Comparison of ENCODE assay signal across 21 cellular contexts in the genomic region with DNA sequence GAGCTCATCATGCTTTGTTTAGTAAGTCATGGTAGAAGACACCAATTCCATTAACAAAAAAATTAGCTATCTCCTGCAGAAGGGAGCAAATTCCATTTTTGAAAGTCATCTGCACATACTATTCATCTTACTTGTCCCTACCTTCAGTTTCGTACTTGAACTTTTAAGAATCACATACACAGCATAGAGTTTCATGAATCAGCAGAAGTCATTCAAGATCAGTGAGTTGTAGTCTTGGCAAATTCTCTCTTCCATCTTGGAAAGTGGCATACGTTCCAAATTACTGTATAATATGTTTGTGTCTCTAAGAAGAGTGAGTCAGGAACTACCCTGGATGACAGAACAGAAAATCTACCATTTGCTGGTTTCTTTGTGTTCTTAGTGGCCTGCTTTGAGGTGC. TPM values are rescaled to one million over a fixed set of nuclear protein-coding genes. Genes with fewer than 3 reads are reported as not detected.
DNase-seq lines count a peak whose midpoint lies in the region; ATAC-seq and TF ChIP-seq lines count a peak whose summit lies in the region.
"Had no signal": no experiment of that assay in that cellular context is flagged by ENCODE, and none has a peak within 500 bp of the region (broad histone marks: within the 10 kb centered on the region; RNA-seq: fewer than 3 reads in every experiment).

No MANE protein-coding gene starts in this region.

- intact Hi-C loops in MCF 10A (cut with micrococcal nuclease), result no loop called here
- intact Hi-C loops in breast epithelium (cut with DNase I; ENCODE audit: low total_unique reads), result no loop called here
- intact Hi-C loops in psoas muscle (cut with DNase I), result no loop called here

- WGBS in psoas muscle, 3 donors, result 47 to 78% (median 68%) methylated on average over 2 of the region's 2 CpGs

- H3K36me3 Mint-ChIP-seq in MCF 10A (ENCODE audit: insufficient read depth, unreplicated experiment), result no peaks in the 10 kb centered on the region
- no peaks in the 10 kb centered on the region for H3K36me3 Mint-ChIP-seq in endothelial cell (ENCODE audit: low read depth, unreplicated experiment)
- H3K36me3 Mint-ChIP-seq: WTC11 had no signal

- H3K4me1 ChIP-seq in breast epithelium (no peaks in the 10 kb centered on the region), psoas muscle (no peaks in the 10 kb centered on the region)
- H3K4me1 ChIP-seq: tibial artery had no signal

- ATAC-seq in psoas muscle, result no peak
- ATAC-seq: activated T-helper 17 cell treated with anti-CD3 and anti-CD28 coated beads, Interleukin-2, amount 50 U/mL, for 72 hours; stimulated activated effector memory CD8-positive, alpha-beta T cell treated with anti-CD3 and anti-CD28 coated beads, Interleukin-12 subunit alpha, Interleukin-12 subunit beta, amount 100 ng/mL, for 72 hours; WTC11 had no signal

- H3K27ac Mint-ChIP-seq in MCF 10A (ENCODE audit: low read depth, unreplicated experiment), result peak overlapping the region; percentile 64
- no peak overlapping the region for H3K27ac Mint-ChIP-seq in endothelial cell (ENCODE audit: unreplicated experiment)
- H3K27ac Mint-ChIP-seq: activated T-helper 17 cell treated with anti-CD3 and anti-CD28 coated beads, Interleukin-2, amount 50 U/mL, for 72 hours; stimulated activated effector memory CD8-positive, alpha-beta T cell treated with anti-CD3 and anti-CD28 coated beads, Interleukin-12 subunit alpha, Interleukin-12 subunit beta, amount 100 ng/mL, for 72 hours; T-helper 1 cell treated with Interleukin-12 subunit alpha and Interleukin-12 subunit beta and Interleukin-4 antibody, amounts not matched to agents 30 μg/mL and 1 μg/mL, for 36 hours; WTC11 had no signal

- H3K9me3 ChIP-seq in breast epithelium (no peaks in the 10 kb centered on the region), psoas muscle (no peaks in the 10 kb centered on the region)
- H3K9me3 ChIP-seq: tibial artery had no signal

- POLR2A ChIA-PET in MCF 10A (lab: Yijun Ruan, JAX), result interaction anchor here (0.6 to 2.5 kb wide), 7 partner anchors 10 to 42 kb away, joined by 3 to 15 read pairs (median 8); partner anchors contain the start of gene VRK1

- H3K27me3 Mint-ChIP-seq in MCF 10A (ENCODE audit: insufficient read depth, unreplicated experiment) (no peaks in the 10 kb centered on the region), endothelial cell (ENCODE audit: unreplicated experiment) (no peaks in the 10 kb centered on the region)
- H3K27me3 Mint-ChIP-seq: activated T-helper 17 cell treated with anti-CD3 and anti-CD28 coated beads, Interleukin-2, amount 50 U/mL, for 72 hours; CD4-positive, alpha-beta memory T cell had no signal

- H3K4me3 Mint-ChIP-seq in MCF 10A (ENCODE audit: unreplicated experiment), result peak overlapping the region; percentile 12
- no peak overlapping the region for H3K4me3 Mint-ChIP-seq in endothelial cell (ENCODE audit: unreplicated experiment)
- H3K4me3 Mint-ChIP-seq: activated T-helper 17 cell treated with anti-CD3 and anti-CD28 coated beads, Interleukin-2, amount 50 U/mL, for 72 hours; CD4-positive, alpha-beta memory T cell; stimulated activated effector memory CD8-positive, alpha-beta T cell treated with anti-CD3 and anti-CD28 coated beads, Interleukin-12 subunit alpha, Interleukin-12 subunit beta, amount 100 ng/mL, for 72 hours; T-helper 1 cell treated with Interleukin-12 subunit alpha and Interleukin-12 subunit beta and Interleukin-4 antibody, amounts not matched to agents 30 μg/mL and 1 μg/mL, for 36 hours; WTC11 had no signal

- BruUV-seq in MCF 10A (replicated peaks; lab: Mats Ljungman, UMichigan), result no TSS peak

- H3K36me3 ChIP-seq in breast epithelium, result no peaks in the 10 kb centered on the region
- no peaks in the 10 kb centered on the region for H3K36me3 ChIP-seq in psoas muscle (ENCODE audit: insufficient read depth in 1 of 2, low read depth in 1 of 2)
- H3K36me3 ChIP-seq: tibial artery had no signal

- CTCF ChIA-PET in MCF 10A (lab: Yijun Ruan, JAX), result interaction anchor here (1.0 to 3.1 kb wide), 2 partner anchors 9 to 10 kb away, joined by 3 to 12 read pairs; no protein-coding TSS in a partner anchor

- TF ChIP-seq CTCF in MCF 10A (IDR thresholded peaks at IDR 0.05; ENCODE audit: unreplicated experiment) (no peak), breast epithelium (IDR thresholded peaks at IDR 0.05) (no peak), endothelial cell (IDR thresholded peaks at IDR 0.05; ENCODE audit: unreplicated experiment) (no peak), psoas muscle (IDR thresholded peaks at IDR 0.05) (no peak)

- H3K4me1 Mint-ChIP-seq in MCF 10A (ENCODE audit: insufficient read depth, unreplicated experiment), result peaks cover 31% of the 10 kb centered on the region
- H3K4me1 Mint-ChIP-seq in endothelial cell (ENCODE audit: unreplicated experiment), result peaks cover 1% of the 10 kb centered on the region

- no peaks in the 10 kb centered on the region for H3K9me3 Mint-ChIP-seq in MCF 10A (ENCODE audit: unreplicated experiment)
- no peaks in the 10 kb centered on the region for H3K9me3 Mint-ChIP-seq in endothelial cell (ENCODE audit: unreplicated experiment)
- H3K9me3 Mint-ChIP-seq: activated T-helper 17 cell treated with anti-CD3 and anti-CD28 coated beads, Interleukin-2, amount 50 U/mL, for 72 hours; stimulated activated effector memory CD8-positive, alpha-beta T cell treated with anti-CD3 and anti-CD28 coated beads, Interleukin-12 subunit alpha, Interleukin-12 subunit beta, amount 100 ng/mL, for 72 hours; T-helper 1 cell treated with Interleukin-12 subunit alpha and Interleukin-12 subunit beta and Interleukin-4 antibody, amounts not matched to agents 30 μg/mL and 1 μg/mL, for 36 hours; WTC11 had no signal

- TF ChIP-seq POLR2A in breast epithelium (IDR thresholded peaks at IDR 0.05), result no peak

- no peak overlapping the region for H3K27ac ChIP-seq in breast epithelium
- no peak overlapping the region for H3K27ac ChIP-seq in psoas muscle
- H3K27ac ChIP-seq: 22Rv1, coronary artery, tibial artery had no signal

- H3K27me3 ChIP-seq in breast epithelium, result no peaks in the 10 kb centered on the region
- no peaks in the 10 kb centered on the region for H3K27me3 ChIP-seq in psoas muscle (ENCODE audit: insufficient read depth in 3 of 3, low read length in 2 of 3)
- H3K27me3 ChIP-seq: tibial artery had no signal

- DNase-seq in MCF 10A (ENCODE audit: unreplicated experiment), result peak; percentile 34
- no peak for DNase-seq in breast epithelium (ENCODE audit: low spot score in 2 of 2)
- DNase-seq in amniotic epithelial cell (ENCODE audit: low read depth), result peak; percentile 68
- DNase-seq in fibroblast of the conjunctiva (ENCODE audit: low read depth), result peak; percentile 49
- DNase-seq in COLO668 (lab: John Stamatoyannopoulos, UW; ENCODE audit: unreplicated experiment), result no peak
- DNase-seq in NCI-H1930 (lab: John Stamatoyannopoulos, UW), result no peak
- no peak for DNase-seq in endothelial cell (ENCODE audit: low spot score)
- DNase-seq in psoas muscle, result no peak
- DNase-seq: amygdala; CD4-positive, alpha-beta memory T cell; KBM-7; NCI-H1048; NCI-H2107; NCI-H774; tibial artery had no signal

- H3K4me3 ChIP-seq in breast epithelium, result no peak overlapping the region
- no peak overlapping the region for H3K4me3 ChIP-seq in psoas muscle
- H3K4me3 ChIP-seq: coronary artery, tibial artery had no signal

RNA-seq across cellular contexts. Expression of gene VRK1, which starts 14.1 kb away (rescaled TPM):
- total RNA-seq in MCF 10A (2022) (14.7 and 17.7 TPM in 2 replicates), breast epithelium (10 to 100 TPM; 13.1 to 19.9 (median 16.7) TPM), endothelial cell (ENCODE audit: unreplicated experiment) (32.0 TPM), psoas muscle (1 to 10 TPM; 2.5 to 4.3 (median 3.1) TPM)
- 1 to 10 TPM; 4.0 to 4.9 (median 4.3) TPM for polyA plus RNA-seq in psoas muscle

Comparison
In these comparisons a context has a peak if more than half of its experiments do, and no peak if none do; other contexts are left out.
1. DNase-seq: peak in MCF 10A (single experiment), amniotic epithelial cell (single experiment) and fibroblast of the conjunctiva (single experiment); none in breast epithelium (0 of 2), COLO668 (single experiment), NCI-H1930 (0 of 2), endothelial cell (single experiment) and psoas muscle (0 of 2).